ENCODE assay signal across 1 cellular context in the genomic region with DNA sequence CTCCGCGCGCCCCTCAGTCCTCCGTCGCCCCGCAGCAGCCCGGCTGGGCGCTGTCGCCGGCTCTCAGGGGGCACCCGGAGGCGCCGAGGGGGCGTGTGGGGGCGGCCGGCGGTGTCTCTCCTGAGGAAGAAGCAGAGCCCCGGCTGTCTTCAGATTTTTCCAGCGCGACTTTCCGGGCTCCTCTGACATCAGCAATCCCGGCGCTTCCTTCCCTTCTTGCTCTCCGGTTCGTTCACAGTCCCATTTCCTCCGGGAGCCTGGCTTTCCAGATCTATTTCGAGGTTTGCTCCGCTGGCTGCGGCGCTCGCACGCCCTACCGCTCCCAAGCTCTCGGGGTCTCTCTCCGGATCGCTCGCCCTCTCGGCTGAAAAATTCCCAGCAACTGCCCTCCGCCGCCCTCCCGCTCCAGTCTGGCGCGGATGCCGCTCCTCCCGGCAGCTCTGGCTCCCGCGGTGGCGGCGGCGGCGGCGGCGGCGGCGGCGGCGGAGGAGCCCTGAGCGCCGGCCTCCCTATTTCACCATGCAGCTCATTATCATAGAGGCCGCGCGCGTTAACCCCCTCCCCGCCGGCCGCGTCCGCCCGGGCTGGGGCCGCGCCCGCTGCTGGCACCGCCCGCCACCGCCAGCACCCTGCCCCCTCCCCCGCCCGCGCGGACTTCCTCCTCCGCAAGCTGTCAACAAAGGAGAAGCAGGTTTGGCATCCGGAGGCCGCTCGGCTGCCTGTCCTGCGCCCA.
TF ChIP-seq lines count a peak whose summit lies in the region.

A gene with protein sequence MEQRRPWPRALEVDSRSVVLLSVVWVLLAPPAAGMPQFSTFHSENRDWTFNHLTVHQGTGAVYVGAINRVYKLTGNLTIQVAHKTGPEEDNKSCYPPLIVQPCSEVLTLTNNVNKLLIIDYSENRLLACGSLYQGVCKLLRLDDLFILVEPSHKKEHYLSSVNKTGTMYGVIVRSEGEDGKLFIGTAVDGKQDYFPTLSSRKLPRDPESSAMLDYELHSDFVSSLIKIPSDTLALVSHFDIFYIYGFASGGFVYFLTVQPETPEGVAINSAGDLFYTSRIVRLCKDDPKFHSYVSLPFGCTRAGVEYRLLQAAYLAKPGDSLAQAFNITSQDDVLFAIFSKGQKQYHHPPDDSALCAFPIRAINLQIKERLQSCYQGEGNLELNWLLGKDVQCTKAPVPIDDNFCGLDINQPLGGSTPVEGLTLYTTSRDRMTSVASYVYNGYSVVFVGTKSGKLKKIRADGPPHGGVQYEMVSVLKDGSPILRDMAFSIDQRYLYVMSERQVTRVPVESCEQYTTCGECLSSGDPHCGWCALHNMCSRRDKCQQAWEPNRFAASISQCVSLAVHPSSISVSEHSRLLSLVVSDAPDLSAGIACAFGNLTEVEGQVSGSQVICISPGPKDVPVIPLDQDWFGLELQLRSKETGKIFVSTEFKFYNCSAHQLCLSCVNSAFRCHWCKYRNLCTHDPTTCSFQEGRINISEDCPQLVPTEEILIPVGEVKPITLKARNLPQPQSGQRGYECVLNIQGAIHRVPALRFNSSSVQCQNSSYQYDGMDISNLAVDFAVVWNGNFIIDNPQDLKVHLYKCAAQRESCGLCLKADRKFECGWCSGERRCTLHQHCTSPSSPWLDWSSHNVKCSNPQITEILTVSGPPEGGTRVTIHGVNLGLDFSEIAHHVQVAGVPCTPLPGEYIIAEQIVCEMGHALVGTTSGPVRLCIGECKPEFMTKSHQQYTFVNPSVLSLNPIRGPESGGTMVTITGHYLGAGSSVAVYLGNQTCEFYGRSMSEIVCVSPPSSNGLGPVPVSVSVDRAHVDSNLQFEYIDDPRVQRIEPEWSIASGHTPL (N-terminal part only) (minus strand): TSS at position 534 of the 733 bp plus-strand sequence. CDS start 26,462 bp downstream, outside the sequence.

TF ChIP-seq in GM23338, 12 proteins besides CTCF, POLR2A, EP300 and RAD21 (continued from another document):
- TF ChIP-seq, protein P1, sequence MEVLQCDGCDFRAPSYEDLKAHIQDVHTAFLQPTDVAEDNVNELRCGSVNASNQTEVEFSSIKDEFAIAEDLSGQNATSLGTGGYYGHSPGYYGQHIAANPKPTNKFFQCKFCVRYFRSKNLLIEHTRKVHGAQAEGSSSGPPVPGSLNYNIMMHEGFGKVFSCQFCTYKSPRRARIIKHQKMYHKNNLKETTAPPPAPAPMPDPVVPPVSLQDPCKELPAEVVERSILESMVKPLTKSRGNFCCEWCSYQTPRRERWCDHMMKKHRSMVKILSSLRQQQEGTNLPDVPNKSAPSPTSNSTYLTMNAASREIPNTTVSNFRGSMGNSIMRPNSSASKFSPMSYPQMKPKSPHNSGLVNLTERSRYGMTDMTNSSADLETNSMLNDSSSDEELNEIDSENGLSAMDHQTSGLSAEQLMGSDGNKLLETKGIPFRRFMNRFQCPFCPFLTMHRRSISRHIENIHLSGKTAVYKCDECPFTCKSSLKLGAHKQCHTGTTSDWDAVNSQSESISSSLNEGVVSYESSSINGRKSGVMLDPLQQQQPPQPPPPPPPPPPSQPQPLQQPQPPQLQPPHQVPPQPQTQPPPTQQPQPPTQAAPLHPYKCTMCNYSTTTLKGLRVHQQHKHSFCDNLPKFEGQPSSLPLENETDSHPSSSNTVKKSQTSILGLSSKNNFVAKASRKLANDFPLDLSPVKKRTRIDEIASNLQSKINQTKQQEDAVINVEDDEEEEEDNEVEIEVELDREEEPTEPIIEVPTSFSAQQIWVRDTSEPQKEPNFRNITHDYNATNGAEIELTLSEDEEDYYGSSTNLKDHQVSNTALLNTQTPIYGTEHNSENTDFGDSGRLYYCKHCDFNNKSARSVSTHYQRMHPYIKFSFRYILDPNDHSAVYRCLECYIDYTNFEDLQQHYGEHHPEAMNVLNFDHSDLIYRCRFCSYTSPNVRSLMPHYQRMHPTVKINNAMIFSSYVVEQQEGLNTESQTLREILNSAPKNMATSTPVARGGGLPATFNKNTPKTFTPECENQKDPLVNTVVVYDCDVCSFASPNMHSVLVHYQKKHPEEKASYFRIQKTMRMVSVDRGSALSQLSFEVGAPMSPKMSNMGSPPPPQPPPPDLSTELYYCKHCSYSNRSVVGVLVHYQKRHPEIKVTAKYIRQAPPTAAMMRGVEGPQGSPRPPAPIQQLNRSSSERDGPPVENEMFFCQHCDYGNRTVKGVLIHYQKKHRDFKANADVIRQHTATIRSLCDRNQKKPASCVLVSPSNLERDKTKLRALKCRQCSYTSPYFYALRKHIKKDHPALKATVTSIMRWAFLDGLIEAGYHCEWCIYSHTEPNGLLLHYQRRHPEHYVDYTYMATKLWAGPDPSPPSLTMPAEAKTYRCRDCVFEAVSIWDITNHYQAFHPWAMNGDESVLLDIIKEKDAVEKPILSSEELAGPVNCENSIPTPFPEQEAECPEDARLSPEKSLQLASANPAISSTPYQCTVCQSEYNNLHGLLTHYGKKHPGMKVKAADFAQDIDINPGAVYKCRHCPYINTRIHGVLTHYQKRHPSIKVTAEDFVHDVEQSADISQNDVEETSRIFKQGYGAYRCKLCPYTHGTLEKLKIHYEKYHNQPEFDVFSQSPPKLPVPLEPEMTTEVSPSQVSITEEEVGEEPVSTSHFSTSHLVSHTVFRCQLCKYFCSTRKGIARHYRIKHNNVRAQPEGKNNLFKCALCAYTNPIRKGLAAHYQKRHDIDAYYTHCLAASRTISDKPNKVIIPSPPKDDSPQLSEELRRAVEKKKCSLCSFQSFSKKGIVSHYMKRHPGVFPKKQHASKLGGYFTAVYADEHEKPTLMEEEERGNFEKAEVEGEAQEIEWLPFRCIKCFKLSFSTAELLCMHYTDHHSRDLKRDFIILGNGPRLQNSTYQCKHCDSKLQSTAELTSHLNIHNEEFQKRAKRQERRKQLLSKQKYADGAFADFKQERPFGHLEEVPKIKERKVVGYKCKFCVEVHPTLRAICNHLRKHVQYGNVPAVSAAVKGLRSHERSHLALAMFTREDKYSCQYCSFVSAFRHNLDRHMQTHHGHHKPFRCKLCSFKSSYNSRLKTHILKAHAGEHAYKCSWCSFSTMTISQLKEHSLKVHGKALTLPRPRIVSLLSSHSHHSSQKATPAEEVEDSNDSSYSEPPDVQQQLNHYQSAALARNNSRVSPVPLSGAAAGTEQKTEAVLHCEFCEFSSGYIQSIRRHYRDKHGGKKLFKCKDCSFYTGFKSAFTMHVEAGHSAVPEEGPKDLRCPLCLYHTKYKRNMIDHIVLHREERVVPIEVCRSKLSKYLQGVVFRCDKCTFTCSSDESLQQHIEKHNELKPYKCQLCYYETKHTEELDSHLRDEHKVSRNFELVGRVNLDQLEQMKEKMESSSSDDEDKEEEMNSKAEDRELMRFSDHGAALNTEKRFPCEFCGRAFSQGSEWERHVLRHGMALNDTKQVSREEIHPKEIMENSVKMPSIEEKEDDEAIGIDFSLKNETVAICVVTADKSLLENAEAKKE (CRISPR knock-in tag; IDR thresholded peaks at IDR 0.05): no peak
- TF ChIP-seq, protein P2, sequence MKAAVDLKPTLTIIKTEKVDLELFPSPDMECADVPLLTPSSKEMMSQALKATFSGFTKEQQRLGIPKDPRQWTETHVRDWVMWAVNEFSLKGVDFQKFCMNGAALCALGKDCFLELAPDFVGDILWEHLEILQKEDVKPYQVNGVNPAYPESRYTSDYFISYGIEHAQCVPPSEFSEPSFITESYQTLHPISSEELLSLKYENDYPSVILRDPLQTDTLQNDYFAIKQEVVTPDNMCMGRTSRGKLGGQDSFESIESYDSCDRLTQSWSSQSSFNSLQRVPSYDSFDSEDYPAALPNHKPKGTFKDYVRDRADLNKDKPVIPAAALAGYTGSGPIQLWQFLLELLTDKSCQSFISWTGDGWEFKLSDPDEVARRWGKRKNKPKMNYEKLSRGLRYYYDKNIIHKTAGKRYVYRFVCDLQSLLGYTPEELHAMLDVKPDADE (IDR thresholded peaks at IDR 0.05): no peak
- TF ChIP-seq EZH2phosphoT487 (IDR thresholded peaks at IDR 0.05; ENCODE audit: unreplicated experiment): no peak
